10 cellular contexts compared by ENCODE assay signal in genomic region chr12:953776-954175, GRCh38. TPM values are rescaled to one million over a fixed set of nuclear protein-coding genes. Genes with fewer than 3 reads are reported as not detected.
DNase-seq lines count a peak whose midpoint lies in the region; ATAC-seq, FAIRE-seq and TF ChIP-seq lines count a peak whose summit lies in the region.
"Had no signal": no experiment of that assay in that cellular context is flagged by ENCODE, and none has a peak within 500 bp of the region (broad histone marks: within the 10 kb centered on the region; RNA-seq: fewer than 3 reads in every experiment).

No MANE protein-coding gene starts in this region.

- WGBS in GM12878 (ENCODE audit: insufficient coverage, insufficient replicate concordance, low lambda C conversion rate, missing lambda C conversion rate) = 44% methylated on average over 7 of the region's 7 CpGs

- no TSS peak for BruUV-seq in GM12878 (replicated peaks; lab: Mats Ljungman, UMichigan)

- no peaks in the 10 kb centered on the region for H3K9me2 ChIP-seq in GM23338 (ENCODE audit: insufficient read depth)

- no peak for TF ChIP-seq RAD21 in GM12878 (IDR thresholded peaks at IDR 0.05; ENCODE audit: insufficient read depth, low read depth, low read length)

- H3K27me3 Mint-ChIP-seq in osteocyte (ENCODE audit: unreplicated experiment) (no peaks in the 10 kb centered on the region), GM23338 (ENCODE audit: insufficient read depth, low read depth, poor library complexity) (peaks cover 12% of the 10 kb centered on the region)

- no peak for FAIRE-seq in GM12878 (lab: Jason Lieb, UNC)

- CTCF ChIA-PET in GM12878 (lab: Yijun Ruan, JAX) = interaction anchor here (0.6 to 0.8 kb wide), 3 partner anchors 40 to 629 kb away, joined by 3 to 4 read pairs (median 3); no protein-coding TSS in a partner anchor

- H3K9me3 ChIP-seq in GM12878 (replicated peaks; ENCODE audit: control insufficient read depth, insufficient read depth, low read length) = no peaks in the 10 kb centered on the region
- H3K9me3 ChIP-seq: BE2C, gastrocnemius medialis had no signal

- no peaks in the 10 kb centered on the region for H3K36me3 Mint-ChIP-seq in osteocyte (ENCODE audit: unreplicated experiment)
- no peaks in the 10 kb centered on the region; the same call in 2 of the 3 replicates for H3K36me3 Mint-ChIP-seq in GM23338 (ENCODE audit: low read depth)

- TF ChIP-seq POLR2A in GM12878 (IDR thresholded peaks at IDR 0.05; ENCODE audit: low read depth, low read length) = no peak

- H3K36me3 ChIP-seq in GM12878 (ENCODE audit: control insufficient read depth in 2 of 2, insufficient read depth in 2 of 2, low read length in 1 of 2) (no peaks in the 10 kb centered on the region), GM23338 (ENCODE audit: insufficient read depth) (no peaks in the 10 kb centered on the region)
- H3K36me3 ChIP-seq: BE2C, gastrocnemius medialis had no signal

- H4K20me1 ChIP-seq in GM12878 (ENCODE audit: control insufficient read depth, insufficient read depth) (no peaks in the 10 kb centered on the region), GM23338 (replicated peaks; ENCODE audit: insufficient read depth) (no peaks in the 10 kb centered on the region)

- SMC1A ChIA-PET in GM12878 (lab: Charles Lee; ENCODE audit: uncharacterized antibody, unreplicated experiment) = no interaction called here

- RAD21 ChIA-PET in GM12878 (lab: Charles Lee; ENCODE audit: unreplicated experiment) = interaction anchor here (1.2 kb wide), 1 partner anchor 139 kb away, joined by 5 read pairs; no protein-coding TSS in a partner anchor

- TF ChIP-seq EP300 in GM12878 (IDR thresholded peaks at IDR 0.05; ENCODE audit: borderline replicate concordance in 1 of 2, control insufficient read depth in 1 of 2, low read depth in 2 of 2, low read length in 2 of 2) = no peak

- peaks cover 5% of the 10 kb centered on the region for H3K79me2 ChIP-seq in GM12878 (ENCODE audit: control insufficient read depth, insufficient read depth, low read length)
- H3K79me2 ChIP-seq in GM23338 (replicated peaks; ENCODE audit: insufficient read depth) = peaks cover 2% of the 10 kb centered on the region

- in situ Hi-C loops in GM12878 (cut with MboI) = no loop called here

- no peak overlapping the region for H3K27ac ChIP-seq in GM12878 (ENCODE audit: control insufficient read depth, insufficient read depth)
- H3K27ac ChIP-seq in GM23338 (ENCODE audit: low read depth) = no peak overlapping the region
- H3K27ac ChIP-seq: gastrocnemius medialis had no signal

- H3K27me3 ChIP-seq in GM12878 (replicated peaks in 1 of 2; ENCODE audit: control insufficient read depth in 2 of 2, insufficient read depth in 2 of 2, low read length in 1 of 2) (no peaks in the 10 kb centered on the region), GM23338 (ENCODE audit: insufficient read depth) (no peaks in the 10 kb centered on the region)
- H3K27me3 ChIP-seq: BE2C, gastrocnemius medialis had no signal

- H3K4me2 ChIP-seq in GM12878 (ENCODE audit: control insufficient read depth, insufficient read depth) = no peak overlapping the region
- H3K4me2 ChIP-seq in GM23338 = no peak overlapping the region

- H3K4me1 Mint-ChIP-seq in osteocyte (ENCODE audit: unreplicated experiment) (peaks cover 25% of the 10 kb centered on the region), GM23338 (no peaks in the 10 kb centered on the region; the same call in 2 of the 3 replicates)

- H3K4me3 ChIP-seq in GM12878 = no peak overlapping the region
- no peak overlapping the region for H3K4me3 ChIP-seq in GM23338
- H3K4me3 ChIP-seq: gastrocnemius medialis had no signal

- H3K9me3 Mint-ChIP-seq in osteocyte (ENCODE audit: unreplicated experiment) = no peaks in the 10 kb centered on the region
- no peaks in the 10 kb centered on the region for H3K9me3 Mint-ChIP-seq in GM23338

- H2AFZ ChIP-seq in GM12878 (ENCODE audit: control insufficient read depth, low read depth, low read length) = no peak overlapping the region
- no peak overlapping the region for H2AFZ ChIP-seq in GM23338

- POLR2A ChIA-PET in GM12878 (lab: Charles Lee) = interaction anchor here (1.3 kb wide), 1 partner anchor 144 kb away, joined by 3 read pairs; no protein-coding TSS in a partner anchor

- no peak overlapping the region for H3K4me3 Mint-ChIP-seq in osteocyte (ENCODE audit: unreplicated experiment)
- no peak overlapping the region for H3K4me3 Mint-ChIP-seq in GM23338

- 0 out of 2 replicates have a peak, but pooled peaks cover 3% of the 10 kb centered on the region for H3F3A ChIP-seq in GM23338 (replicated peaks; ENCODE audit: low read depth)

- H3K9ac ChIP-seq in GM12878 (ENCODE audit: control insufficient read depth, insufficient read depth, low read length) = no peak overlapping the region

- intact Hi-C loops in GM12878 (cut with micrococcal nuclease; ENCODE audit: unreplicated experiment) = loop anchor here (5.0 kb wide), 1 partner anchor 129 kb away; no protein-coding TSS in a partner anchor

- H3K27ac Mint-ChIP-seq in osteocyte (ENCODE audit: unreplicated experiment) (peak overlapping the region; percentile 48), GM23338 (no peak overlapping the region)

- DNase-seq in activated CD4-positive, alpha-beta T cell treated with anti-CD3 and anti-CD28 coated beads for 48 hours = peak; percentile 29
- no peak for DNase-seq in activated CD4-positive, alpha-beta T cell treated with anti-CD3 and anti-CD28 coated beads for 4 hours
- DNase-seq in NCI-H2171 (lab: John Stamatoyannopoulos, UW) (peak; percentile 65), GM12878 (ENCODE audit: low read depth, low spot score) (no peak), osteocyte (ENCODE audit: extremely low spot score, unreplicated experiment) (no peak), mucosa of gallbladder (ENCODE audit: low spot score) (no peak), GM23338 (ENCODE audit: low spot score) (no peak)
- DNase-seq: BE2C, gastrocnemius medialis had no signal

- ATAC-seq in GM12878 (no peak), GM19395 (IDR thresholded peaks at IDR 0.05; ENCODE audit: unreplicated experiment) (no peak), GM23338 (no peak)
- ATAC-seq: gastrocnemius medialis had no signal

- TF ChIP-seq CTCF in GM12878 (IDR thresholded peaks at IDR 0.05 in 2 of 3, conservative IDR thresholded peaks at IDR 0.05 in 1 of 3; ENCODE audit: control insufficient read depth in 2 of 3, extremely low read depth in 1 of 3, insufficient read depth in 1 of 3, low read depth in 3 of 3, low read length in 3 of 3) (no peak), osteocyte (IDR thresholded peaks at IDR 0.05) (no peak), GM23338 (conservative IDR thresholded peaks at IDR 0.05; ENCODE audit: low read depth in 2 of 2) (no peak)

- H3K4me1 ChIP-seq in GM12878 (ENCODE audit: control insufficient read depth, insufficient read depth, low read length) = peaks cover 4% of the 10 kb centered on the region; the same call in 1 of the 2 replicates
- no peaks in the 10 kb centered on the region for H3K4me1 ChIP-seq in GM23338 (ENCODE audit: insufficient read depth)
- H3K4me1 ChIP-seq: BE2C had no signal

TF ChIP-seq in GM23338, 12 proteins besides CTCF, POLR2A, EP300 and RAD21:
- TF ChIP-seq EZH2phosphoT487 (IDR thresholded peaks at IDR 0.05; ENCODE audit: unreplicated experiment) (no peak), STAT1 (IDR thresholded peaks at IDR 0.05; ENCODE audit: unreplicated experiment) (no peak)
TF ChIP-seq in GM23338: peak in this region for 0.

RNA-seq across cellular contexts. Expression of gene RAD52, which starts 4.3 kb away (rescaled TPM):
- total RNA-seq in GM12878 (2013; cell fraction: nucleolus; rRNA removed) = 80.3 and 81.5 TPM in 2 replicates
- total RNA-seq in GM12878 (2014; rRNA removed) (10.2 and 10.7 TPM in 2 replicates), GM12878 (2014; rRNA removed; fragmentation: Illumina TruSeq; extraction: Trizol) (9.3 and 11.4 TPM in 2 replicates), GM12878 (2021) (6.5 and 6.6 TPM in 2 replicates), osteocyte (15.4 and 17.8 TPM in 2 replicates), mucosa of gallbladder (23.6 TPM)
- 4.4 TPM for polyA plus RNA-seq in GM12878 (2011; ENCODE audit: low read depth)
- polyA plus RNA-seq in GM12878 (2011; rRNA removed) (13.1 and 15.7 TPM in 2 replicates), GM12878 (2014; fragmentation: Illumina TruSeq; extraction: Trizol) (5.9 and 8.5 TPM in 2 replicates), GM12878 (2014; fragmentation: Nextera tagmentation; extraction: Ambion mirVana) (1 to 10 TPM; 2.0 to 2.9 TPM), GM12878 (2014; rRNA removed) (11.2 and 11.3 TPM in 2 replicates), GM12878 (2016; fragmentation: Nextera tagmentation; extraction: Ambion mirVana) (1 to 10 TPM; 7.7 to 9.7 TPM), GM23338 (2016; fragmentation: Nextera tagmentation; extraction: Ambion mirVana) (8.7 and 10.9 TPM in 2 replicates)
- polyA plus RNA-seq in GM12878 (2011; cell fraction: cytosol; rRNA removed) = 10.6 and 16.5 TPM in 2 replicates
- polyA plus RNA-seq in GM12878 (2011; cell fraction: nucleus; rRNA removed) = 52.6 and 66.0 TPM in 2 replicates
- 4.0 and 8.3 TPM in 2 replicates for polyA plus RNA-seq in GM12878 (2012)
- polyA minus RNA-seq in GM12878 (2011; rRNA and poly(A)+ RNA removed) = 19.2 and 29.6 TPM in 2 replicates
- 6.3 and 9.3 TPM in 2 replicates for polyA minus RNA-seq in GM12878 (2011; cell fraction: cytosol; rRNA and poly(A)+ RNA removed)
- polyA minus RNA-seq in GM12878 (2011; cell fraction: nucleus; rRNA and poly(A)+ RNA removed) = 16.3 and 21.0 TPM in 2 replicates
- total RNA-seq in GM23338 (2014; rRNA removed; shearing (Covaris generic)) = 12.5 and 21.3 TPM in 2 replicates

RNA-seq across cellular contexts. Expression of gene ERC1, which starts 37.2 kb away (rescaled TPM):
- total RNA-seq in GM12878 (2013; cell fraction: nucleolus; rRNA removed) = 68.5 and 75.2 TPM in 2 replicates
- total RNA-seq in GM12878 (2014; rRNA removed) = 3.2 and 5.0 TPM in 2 replicates
- 7.0 and 7.2 TPM in 2 replicates for total RNA-seq in GM12878 (2014; rRNA removed; fragmentation: Illumina TruSeq; extraction: Trizol)
- total RNA-seq in GM12878 (2021) = 6.6 and 7.7 TPM in 2 replicates
- 1.6 TPM for polyA plus RNA-seq in GM12878 (2011; ENCODE audit: low read depth)
- polyA plus RNA-seq in GM12878 (2011; rRNA removed) = 8.0 and 9.3 TPM in 2 replicates
- polyA plus RNA-seq in GM12878 (2011; cell fraction: cytosol; rRNA removed) = 5.9 and 7.4 TPM in 2 replicates
- 6.2 and 6.3 TPM in 2 replicates for polyA plus RNA-seq in GM12878 (2011; cell fraction: nucleus; rRNA removed)
- 1.4 and 2.1 TPM in 2 replicates for polyA plus RNA-seq in GM12878 (2012)
- 4.4 and 4.8 TPM in 2 replicates for polyA plus RNA-seq in GM12878 (2014; fragmentation: Illumina TruSeq; extraction: Trizol)
- polyA plus RNA-seq in GM12878 (2014; fragmentation: Nextera tagmentation; extraction: Ambion mirVana) = 1 to 10 TPM in 1 of 2 experiments, under 1 TPM in 1; 0.75 to 1.6 TPM
- polyA plus RNA-seq in GM12878 (2014; rRNA removed) = 2.3 and 2.7 TPM in 2 replicates
- polyA plus RNA-seq in GM12878 (2016; fragmentation: Nextera tagmentation; extraction: Ambion mirVana) = 1 to 10 TPM; 5.5 to 5.7 TPM
- polyA minus RNA-seq in GM12878 (2011; rRNA and poly(A)+ RNA removed) = 24.5 and 27.1 TPM in 2 replicates
- 7.9 and 11.3 TPM in 2 replicates for polyA minus RNA-seq in GM12878 (2011; cell fraction: cytosol; rRNA and poly(A)+ RNA removed)
- 21.9 and 27.0 TPM in 2 replicates for polyA minus RNA-seq in GM12878 (2011; cell fraction: nucleus; rRNA and poly(A)+ RNA removed)
- 79.5 and 83.9 TPM in 2 replicates for total RNA-seq in osteocyte
- total RNA-seq in mucosa of gallbladder = 59.4 TPM
- 24.2 and 35.3 TPM in 2 replicates for total RNA-seq in GM23338 (2014; rRNA removed; shearing (Covaris generic))
- polyA plus RNA-seq in GM23338 (2016; fragmentation: Nextera tagmentation; extraction: Ambion mirVana) = 17.2 and 28.1 TPM in 2 replicates

Comparison
In these comparisons a context has a peak if more than half of its experiments do, and no peak if none do; other contexts are left out.
1. DNase-seq: peak in activated CD4-positive, alpha-beta T cell treated with anti-CD3 and anti-CD28 coated beads for 48 hours (single experiment) and NCI-H2171 (single experiment); none in activated CD4-positive, alpha-beta T cell treated with anti-CD3 and anti-CD28 coated beads for 4 hours (0 of 2), GM12878 (single experiment), osteocyte (single experiment), mucosa of gallbladder (single experiment) and GM23338 (single experiment).